20 cellular contexts compared by ENCODE assay signal in the genomic region with DNA sequence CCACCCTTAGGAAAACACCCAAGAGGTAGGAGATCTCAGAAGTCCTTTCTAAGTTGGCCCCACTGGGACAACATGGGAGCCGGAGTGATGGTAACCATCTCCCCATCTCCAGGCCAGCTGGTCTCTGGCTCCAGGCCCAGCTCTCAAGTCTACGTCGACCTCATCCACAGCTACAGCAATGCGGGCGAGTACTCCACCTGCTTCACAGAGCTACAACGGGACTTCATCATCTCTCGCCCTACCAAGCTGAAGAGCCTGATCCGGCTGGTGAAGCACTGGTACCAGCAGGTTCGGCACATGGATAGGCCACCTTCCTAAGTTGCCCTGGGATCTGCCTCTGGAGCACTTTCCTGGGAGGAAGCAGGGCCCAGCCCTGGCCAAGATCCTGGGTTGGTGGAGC. TPM values are rescaled to one million over a fixed set of nuclear protein-coding genes. Genes with fewer than 3 reads are reported as not detected.
"Had no signal": no experiment of that assay in that cellular context is flagged by ENCODE, and none has a peak within 500 bp of the region (broad histone marks: within the 10 kb centered on the region; RNA-seq: fewer than 3 reads in every experiment).

No MANE protein-coding gene starts in this region.

- H3K9ac ChIP-seq: SK-N-SH had no signal

- H3K27ac ChIP-seq: HL-60 had no signal

- H3K4me2 ChIP-seq: SK-N-SH had no signal

- H3K9me3 ChIP-seq: SK-N-SH had no signal

- DNase-seq: KBM-7, MV-4-11, NCI-H1048, NCI-H1105, NCI-H1417, NCI-H1436 treated with DMSO at 0.1 percent for 48 hours, NCI-H1694, NCI-H187 treated with DMSO at 0.1 percent for 48 hours, NCI-H2029 treated with DMSO at 0.1 percent for 48 hours, NCI-H2171 treated with DMSO at 0.1 percent for 48 hours, NCI-H345, NCI-H510A, NCI-H524 treated with DMSO at 0.1 percent for 48 hours, NCI-H69, NCI-H774, RPMI8226, SHP77, SK-N-SH, SW 1271 had no signal

RNA-seq across cellular contexts. Expression of a gene that starts 11.0 kb away (rescaled TPM):
- polyA plus RNA-seq: SK-N-SH had no signal
